Comparison of ENCODE assay signal across 1 cellular context in genomic region chr11:127056338-127056971, GRCh38.
A peak's percentile ranks its signal among the peaks of the same experiment; 100 is the strongest.
TF ChIP-seq lines count a peak whose summit lies in the region.

No MANE protein-coding gene starts in this region.

TF ChIP-seq in WTC11, 78 proteins besides CTCF, POLR2A, EP300 and RAD21 (continued from another document):
- TF ChIP-seq ZNF317 (CRISPR knock-in tag; IDR thresholded peaks at IDR 0.05; ENCODE audit: borderline replicate concordance, low read depth) (no peak), GABPB1 (CRISPR knock-in tag; IDR thresholded peaks at IDR 0.05) (no peak), ZSCAN18 (CRISPR knock-in tag; IDR thresholded peaks at IDR 0.05) (no peak), ZNF671 (CRISPR knock-in tag; IDR thresholded peaks at IDR 0.05) (no peak), JUN (CRISPR knock-in tag; IDR thresholded peaks at IDR 0.05) (no peak), ERG (CRISPR knock-in tag; IDR thresholded peaks at IDR 0.05) (no peak), GRHL2 (CRISPR knock-in tag; IDR thresholded peaks at IDR 0.05; ENCODE audit: insufficient replicate concordance, severe bottlenecking) (no peak), TCF7 (CRISPR knock-in tag; IDR thresholded peaks at IDR 0.05; ENCODE audit: low read depth) (no peak), MXD4 (CRISPR knock-in tag; IDR thresholded peaks at IDR 0.05; ENCODE audit: borderline replicate concordance) (no peak), ZNF121 (CRISPR knock-in tag; IDR thresholded peaks at IDR 0.05) (no peak), ZNF416 (CRISPR knock-in tag; IDR thresholded peaks at IDR 0.05) (no peak), ETV6 (CRISPR knock-in tag; IDR thresholded peaks at IDR 0.05) (no peak), KAT7 (CRISPR knock-in tag; IDR thresholded peaks at IDR 0.05; ENCODE audit: borderline replicate concordance) (no peak), MLX (CRISPR knock-in tag; IDR thresholded peaks at IDR 0.05) (no peak), ZBTB43 (CRISPR knock-in tag; IDR thresholded peaks at IDR 0.05) (no peak), MAX (CRISPR knock-in tag; IDR thresholded peaks at IDR 0.05) (no peak), ZNF232 (CRISPR knock-in tag; IDR thresholded peaks at IDR 0.05) (no peak), NFYB (CRISPR knock-in tag; conservative IDR thresholded peaks at IDR 0.05; ENCODE audit: low read depth) (peak; percentile 93), ATF1 (CRISPR knock-in tag; IDR thresholded peaks at IDR 0.05) (no peak), SMAD3 (CRISPR knock-in tag; IDR thresholded peaks at IDR 0.05; ENCODE audit: borderline replicate concordance) (no peak), PRRX2 (CRISPR knock-in tag; IDR thresholded peaks at IDR 0.05) (no peak), ARID4B (CRISPR knock-in tag; IDR thresholded peaks at IDR 0.05; ENCODE audit: borderline replicate concordance) (no peak), AR (CRISPR knock-in tag; IDR thresholded peaks at IDR 0.05) (no peak), RELA (CRISPR knock-in tag; IDR thresholded peaks at IDR 0.05; ENCODE audit: borderline replicate concordance) (no peak), ZNF512 (CRISPR knock-in tag; IDR thresholded peaks at IDR 0.05; ENCODE audit: borderline replicate concordance) (peak; percentile 97)
TF ChIP-seq in WTC11: peak in this region for 4.
